In the genomic region with DNA sequence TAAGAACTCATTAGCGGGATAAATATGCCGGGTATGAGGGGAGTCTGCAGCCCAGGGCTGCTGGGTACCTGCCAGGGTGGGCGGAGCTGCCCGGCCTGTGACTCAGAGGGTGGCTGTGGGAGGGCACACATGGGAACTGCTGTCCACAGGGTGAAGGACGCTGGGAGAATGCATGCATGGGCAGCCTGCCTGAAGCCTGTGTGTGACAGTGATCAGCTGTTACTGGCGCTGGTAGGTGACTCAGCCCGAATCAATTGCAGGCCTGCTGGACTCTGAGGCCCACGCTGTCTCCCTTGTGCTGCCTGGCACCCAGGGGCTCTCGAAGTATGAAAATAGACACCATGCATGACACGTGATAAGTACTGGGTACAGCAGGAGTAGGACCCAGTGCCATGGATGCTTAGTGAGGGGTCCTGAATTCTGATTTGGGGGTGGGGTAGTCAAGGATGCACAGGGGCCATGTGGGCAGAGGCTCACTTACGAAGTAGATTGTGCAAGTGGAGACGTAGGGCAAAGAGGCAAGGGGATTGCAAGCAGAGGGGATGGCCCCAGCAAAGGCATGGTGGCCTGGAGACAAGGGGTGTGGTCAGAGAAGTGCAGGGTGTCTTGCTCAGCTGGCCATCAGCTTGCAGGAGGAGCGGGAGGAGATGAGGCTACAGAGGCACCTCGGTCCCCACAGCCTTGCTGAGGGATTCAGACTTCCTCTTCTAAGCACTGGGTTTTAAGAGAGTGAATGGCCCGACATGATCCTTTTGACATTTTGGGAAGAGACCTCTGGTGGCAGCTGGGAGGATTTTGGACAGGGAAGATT, we compare ENCODE assay signal across 9 cellular contexts. TPM values are rescaled to one million over a fixed set of nuclear protein-coding genes. Genes with fewer than 3 reads are reported as not detected.
DNase-seq lines count a peak whose midpoint lies in the region; ATAC-seq, FAIRE-seq and TF ChIP-seq lines count a peak whose summit lies in the region.
"Had no signal": no experiment of that assay in that cellular context is flagged by ENCODE, and none has a peak within 500 bp of the region (broad histone marks: within the 10 kb centered on the region; RNA-seq: fewer than 3 reads in every experiment).

No MANE protein-coding gene starts in this region.

- ATAC-seq in lower lobe of right lung (peak; percentile 91 to 92), GM19395 (IDR thresholded peaks at IDR 0.05; ENCODE audit: unreplicated experiment) (no peak)

- CTCF ChIA-PET in activated CD4-positive, alpha-beta memory T cell treated with anti-CD3 and anti-CD28 coated beads, Interleukin-2, amount 10 ng/mL, durations not matched to agents 7 days and 5 days (lab: Charles Lee) = no interaction called here

- H3K27me3 ChIP-seq in NT2/D1 (ENCODE audit: insufficient read depth, insufficient read length) = no peaks in the 10 kb centered on the region
- H3K27me3 ChIP-seq in lower lobe of right lung (ENCODE audit: low read depth) = no peaks in the 10 kb centered on the region
- H3K27me3 ChIP-seq in vagina = no peaks in the 10 kb centered on the region

- peak; percentile 85 for FAIRE-seq in H54 (lab: Jason Lieb, UNC)

- H3K4me3 ChIP-seq in NT2/D1 (ENCODE audit: insufficient read length, low read depth) = no peak overlapping the region
- H3K4me3 ChIP-seq in lower lobe of right lung = no peak overlapping the region
- no peak overlapping the region for H3K4me3 ChIP-seq in vagina

- peak; percentile 87 for DNase-seq in H54 (ENCODE audit: insufficient read length, low spot score)
- DNase-seq in NT2/D1 (ENCODE audit: low read depth, low spot score) = no peak
- DNase-seq in dermis blood vessel endothelial cell = peak; percentile 89
- DNase-seq in lower lobe of right lung = peak; percentile 70
- no peak for DNase-seq in vagina (ENCODE audit: extremely low spot score in 2 of 2)
- no peak for DNase-seq in activated CD4-positive, alpha-beta memory T cell treated with anti-CD3 and anti-CD28 coated beads, Interleukin-2, amount 10 ng/mL, durations not matched to agents 7 days and 5 days
- DNase-seq in GM13976 (ENCODE audit: low spot score) = no peak
- DNase-seq: natural killer cell had no signal

- no peaks in the 10 kb centered on the region for H3K9me3 Mint-ChIP-seq in activated CD4-positive, alpha-beta memory T cell treated with anti-CD3 and anti-CD28 coated beads, Interleukin-2, amount 10 ng/mL, durations not matched to agents 7 days and 5 days
- H3K9me3 Mint-ChIP-seq: natural killer cell had no signal

- no peak for TF ChIP-seq POLR2A in H54 (IDR thresholded peaks at IDR 0.05; ENCODE audit: low read depth, low read length)
- TF ChIP-seq POLR2A in vagina (IDR thresholded peaks at IDR 0.05) = no peak

- H3K4me1 ChIP-seq in NT2/D1 (ENCODE audit: insufficient read depth, insufficient read length) (peaks cover 13% of the 10 kb centered on the region), lower lobe of right lung (peaks cover 17% of the 10 kb centered on the region), vagina (peaks cover 29% of the 10 kb centered on the region)

- POLR2A ChIA-PET in activated CD4-positive, alpha-beta memory T cell treated with anti-CD3 and anti-CD28 coated beads, Interleukin-2, amount 10 ng/mL, durations not matched to agents 7 days and 5 days (lab: Charles Lee) = no interaction called here

- H3K9ac ChIP-seq in NT2/D1 (ENCODE audit: insufficient read length, low read depth) = peak overlapping the region; percentile 8

- in situ Hi-C loops in GM13976 (cut with MboI; ENCODE audit: low sequenced_read_pairs, unreplicated experiment) = no loop called here

- H3K36me3 Mint-ChIP-seq in activated CD4-positive, alpha-beta memory T cell treated with anti-CD3 and anti-CD28 coated beads, Interleukin-2, amount 10 ng/mL, durations not matched to agents 7 days and 5 days (ENCODE audit: low read depth) = no peaks in the 10 kb centered on the region
- H3K36me3 Mint-ChIP-seq: natural killer cell had no signal

- TF ChIP-seq CTCF in lower lobe of right lung (IDR thresholded peaks at IDR 0.05) (no peak), vagina (IDR thresholded peaks at IDR 0.05) (no peak), GM13976 (IDR thresholded peaks at IDR 0.05; ENCODE audit: borderline replicate concordance, control extremely low read depth, extremely low read depth, insufficient read depth, missing control alignments) (no peak)

- no peaks in the 10 kb centered on the region for H3K36me3 ChIP-seq in NT2/D1 (ENCODE audit: insufficient read depth, insufficient read length, low read length)
- H3K36me3 ChIP-seq in lower lobe of right lung = no peaks in the 10 kb centered on the region
- no peaks in the 10 kb centered on the region for H3K36me3 ChIP-seq in vagina

- H3K27ac ChIP-seq in lower lobe of right lung (peak overlapping the region; percentile 74), vagina (peak overlapping the region; percentile 62)

- H3K4me1 Mint-ChIP-seq in activated CD4-positive, alpha-beta memory T cell treated with anti-CD3 and anti-CD28 coated beads, Interleukin-2, amount 10 ng/mL, durations not matched to agents 7 days and 5 days = peaks cover 9% of the 10 kb centered on the region

- H3K9me3 ChIP-seq in NT2/D1 (ENCODE audit: insufficient read depth, low read length) = no peaks in the 10 kb centered on the region
- no peaks in the 10 kb centered on the region for H3K9me3 ChIP-seq in lower lobe of right lung
- no peaks in the 10 kb centered on the region for H3K9me3 ChIP-seq in vagina

- H3K27ac Mint-ChIP-seq in activated CD4-positive, alpha-beta memory T cell treated with anti-CD3 and anti-CD28 coated beads, Interleukin-2, amount 10 ng/mL, durations not matched to agents 7 days and 5 days = no peak overlapping the region

- no peak overlapping the region for H3K4me3 Mint-ChIP-seq in activated CD4-positive, alpha-beta memory T cell treated with anti-CD3 and anti-CD28 coated beads, Interleukin-2, amount 10 ng/mL, durations not matched to agents 7 days and 5 days
- H3K4me3 Mint-ChIP-seq: natural killer cell had no signal

- intact Hi-C loops in lower lobe of right lung (cut with DNase I) (no loop called here), vagina (cut with DNase I) (no loop called here)

- H3K27me3 Mint-ChIP-seq in activated CD4-positive, alpha-beta memory T cell treated with anti-CD3 and anti-CD28 coated beads, Interleukin-2, amount 10 ng/mL, durations not matched to agents 7 days and 5 days = peaks cover 8% of the 10 kb centered on the region

RNA-seq across cellular contexts. Expression of gene GRIK4, which starts 36.5 kb away (rescaled TPM):
- total RNA-seq in dermis blood vessel endothelial cell = under 0.01 TPM in 1 of 2 replicates, not detected in the other
- 2.2 TPM for total RNA-seq in lower lobe of right lung
- 0.25 TPM for total RNA-seq in vagina
- total RNA-seq in activated CD4-positive, alpha-beta memory T cell treated with anti-CD3 and anti-CD28 coated beads, Interleukin-2, amount 10 ng/mL, durations not matched to agents 7 days and 5 days = not detected

Comparison
In these comparisons a context has a peak if more than half of its experiments do, and no peak if none do; other contexts are left out.
1. DNase-seq: peak in H54 (single experiment), dermis blood vessel endothelial cell (single experiment) and lower lobe of right lung (single experiment); none in NT2/D1 (single experiment), vagina (0 of 2), activated CD4-positive, alpha-beta memory T cell treated with anti-CD3 and anti-CD28 coated beads, Interleukin-2, amount 10 ng/mL, durations not matched to agents 7 days and 5 days (single experiment) and GM13976 (single experiment).